Comparison of ENCODE assay signal across 8 cellular contexts in the genomic region with DNA sequence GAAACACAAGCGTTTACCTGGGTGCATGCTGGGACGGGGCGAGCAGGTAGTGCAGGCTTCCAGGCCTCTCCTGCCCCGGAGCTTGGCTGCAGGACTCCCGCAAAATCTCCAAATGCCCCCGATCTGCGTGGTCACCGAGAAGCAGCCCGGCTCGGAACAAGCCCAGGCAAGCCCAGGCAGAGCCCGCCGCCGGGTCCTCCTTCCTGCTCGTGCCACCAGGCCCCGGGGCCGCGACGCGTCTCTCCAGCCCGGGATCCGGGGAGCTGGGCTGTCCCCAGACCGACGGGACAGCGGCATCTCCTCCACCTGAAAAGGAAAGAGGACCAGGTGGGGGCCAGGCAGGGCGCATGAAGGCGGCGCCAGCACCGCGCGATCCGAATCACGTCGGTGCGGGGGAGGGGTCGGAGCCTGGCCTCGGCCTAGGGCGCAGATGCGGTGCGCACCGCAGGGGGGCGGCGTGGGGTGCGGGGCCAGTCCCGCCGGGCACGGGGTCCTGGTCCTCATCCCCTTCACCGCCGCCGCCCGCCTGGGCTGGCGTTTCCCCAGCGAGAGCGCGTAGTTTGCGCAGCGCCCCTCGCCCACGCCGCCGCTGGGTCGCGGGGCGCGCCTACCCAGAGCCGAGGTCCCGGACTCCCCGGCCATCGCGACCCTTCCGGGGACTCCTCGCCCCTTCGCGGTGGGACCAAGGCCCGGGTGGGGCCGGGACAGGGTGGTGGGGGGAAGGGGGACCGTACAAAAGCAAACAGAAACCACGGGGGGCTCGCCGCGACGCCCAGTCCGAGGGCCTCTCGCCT. TPM values are rescaled to one million over a fixed set of nuclear protein-coding genes. Genes with fewer than 3 reads are reported as not detected.
DNase-seq lines count a peak whose midpoint lies in the region; ATAC-seq and TF ChIP-seq lines count a peak whose summit lies in the region.

No MANE protein-coding gene starts in this region.

- ATAC-seq in IMR-90 (ENCODE audit: low read depth), result peak; percentile 64
- ATAC-seq in GM18909 (IDR thresholded peaks at IDR 0.05; ENCODE audit: poor library complexity, unreplicated experiment), result no peak
- no peak for ATAC-seq in GM19023 (IDR thresholded peaks at IDR 0.05; ENCODE audit: unreplicated experiment)

- H2BK120ac ChIP-seq in IMR-90 (ENCODE audit: low read depth, low read length), result peak overlapping the region; percentile 96

- H3K56ac ChIP-seq in IMR-90 (ENCODE audit: extremely low read depth, insufficient read depth, low read length), result peak overlapping the region; percentile 87; the same call in 1 of the 2 replicates

- H3K4me1 ChIP-seq in IMR-90 (ENCODE audit: control insufficient read depth, insufficient read depth, low read length) (peaks cover 23% of the 10 kb centered on the region), smooth muscle cell (ENCODE audit: low read depth) (peaks cover 8% of the 10 kb centered on the region)

- CTCF ChIA-PET in IMR-90 (lab: Yijun Ruan, JAX), result no interaction called here

- peak; percentile 19; the same call in 1 of the 2 replicates for TF ChIP-seq CTCF in IMR-90 (conservative IDR thresholded peaks at IDR 0.05; ENCODE audit: low read depth, low read length)
- TF ChIP-seq CTCF in smooth muscle cell (IDR thresholded peaks at IDR 0.05; ENCODE audit: borderline replicate concordance, insufficient read depth, poor library complexity, severe bottlenecking), result peak; percentile 15

- H3K4me3 ChIP-seq in IMR-90 (ENCODE audit: insufficient read depth, low read depth, low read length), result peak overlapping the region; percentile 87
- H3K4me3 ChIP-seq in smooth muscle cell, result peak overlapping the region; percentile 73

- in situ Hi-C loops in IMR-90 (cut with MboI; ENCODE audit: low sequenced_read_pairs), result no loop called here

- H4K20me1 ChIP-seq in IMR-90 (ENCODE audit: insufficient read depth, low read length) (peaks cover 37% of the 10 kb centered on the region), smooth muscle cell (ENCODE audit: low read depth) (peaks cover 48% of the 10 kb centered on the region)

- TF ChIP-seq RAD21 in IMR-90 (IDR thresholded peaks at IDR 0.05; ENCODE audit: low read length), result no peak

- H3K4ac ChIP-seq in IMR-90 (ENCODE audit: low read depth, low read length), result peak overlapping the region; percentile 86

- intact Hi-C loops in IMR-90 (cut with micrococcal nuclease), result no loop called here

- no peak; the same call in 1 of the 2 replicates for TF ChIP-seq POLR2A in IMR-90 (IDR thresholded peaks at IDR 0.05; ENCODE audit: low read depth, low read length)

- POLR2A ChIA-PET in IMR-90 (lab: Charles Lee; ENCODE audit: unreplicated experiment), result no interaction called here

- H2AK5ac ChIP-seq in IMR-90 (ENCODE audit: low read depth, low read length), result peak overlapping the region; percentile 98

- no peaks in the 10 kb centered on the region for H3K27me3 ChIP-seq in IMR-90 (ENCODE audit: control insufficient read depth, insufficient read depth, low read length)
- H3K27me3 ChIP-seq in smooth muscle cell (ENCODE audit: low read depth), result no peaks in the 10 kb centered on the region

- peak overlapping the region; percentile 92 for H2AK9ac ChIP-seq in IMR-90 (replicated peaks; ENCODE audit: low read depth, low read length, poor library complexity)

- WGBS in IMR-90 (ENCODE audit: extremely low coverage in 2 of 2, insufficient read length in 1 of 2), 2 experiments, result 6% methylated on average over 28 of the region's 83 CpGs; no CpG with 5 or more reads in 1 of the 2 experiments
- WGBS in smooth muscle cell (ENCODE audit: low lambda C conversion rate), result under 1% methylated on average over 47 of the region's 83 CpGs

- H3K18ac ChIP-seq in IMR-90 (ENCODE audit: low read depth, low read length), result peak overlapping the region; percentile 98

- H3K27ac ChIP-seq in IMR-90 (ENCODE audit: insufficient read depth, low read length), result peak overlapping the region; percentile 94
- H3K27ac ChIP-seq in smooth muscle cell (ENCODE audit: low read depth), result peak overlapping the region; percentile 85

- H3K9me3 ChIP-seq in IMR-90 (ENCODE audit: control insufficient read depth, insufficient read depth, low read length) (no peaks in the 10 kb centered on the region), smooth muscle cell (replicated peaks; ENCODE audit: low read depth) (no peaks in the 10 kb centered on the region)

- peak overlapping the region; percentile 90 for H2BK20ac ChIP-seq in IMR-90 (ENCODE audit: low read depth, low read length)

- peak overlapping the region; percentile 95 for H4K91ac ChIP-seq in IMR-90 (ENCODE audit: insufficient read depth, low read depth, low read length)

- peaks cover 45% of the 10 kb centered on the region for H3K79me2 ChIP-seq in smooth muscle cell (ENCODE audit: low read depth)

- H3K14ac ChIP-seq in IMR-90 (replicated peaks; ENCODE audit: low read depth, low read length), result peak overlapping the region; percentile 99

- H3K79me1 ChIP-seq in IMR-90 (ENCODE audit: low read depth in 1 of 2, low read length in 2 of 2), result peaks cover 27 to 78% of the 10 kb centered on the region in 2 experiments

- H3K4me2 ChIP-seq in IMR-90 (ENCODE audit: low read depth, low read length) (peak overlapping the region; percentile 99), smooth muscle cell (peak overlapping the region; percentile 88)

- H3K36me3 ChIP-seq in IMR-90 (ENCODE audit: control insufficient read depth, insufficient read depth, low read length) (peaks cover 26% of the 10 kb centered on the region), smooth muscle cell (ENCODE audit: low read depth) (no peaks in the 10 kb centered on the region)

- no TSS peak for BruUV-seq in IMR-90 (replicated peaks; lab: Mats Ljungman, UMichigan)

- H3K9me1 ChIP-seq in IMR-90 (ENCODE audit: insufficient read depth, low read length), result peaks cover 30% of the 10 kb centered on the region

- peak overlapping the region; percentile 95 for H3K9ac ChIP-seq in IMR-90 (ENCODE audit: low read depth, low read length)
- peak overlapping the region; percentile 94 for H3K9ac ChIP-seq in smooth muscle cell (ENCODE audit: low read depth)

- H2BK5ac ChIP-seq in IMR-90 (ENCODE audit: low read depth, low read length, poor library complexity, severe bottlenecking), result peak overlapping the region; percentile 87

- H2AFZ ChIP-seq in IMR-90 (replicated peaks; ENCODE audit: low read length, poor library complexity), result peak overlapping the region; percentile 93
- H2AFZ ChIP-seq in smooth muscle cell (ENCODE audit: low read depth), result peak overlapping the region; percentile 84

- peak overlapping the region; percentile 97 for H3K23ac ChIP-seq in IMR-90 (ENCODE audit: low read depth, low read length)

- H4K8ac ChIP-seq in IMR-90 (ENCODE audit: low read depth in 2 of 2, low read length in 2 of 2), result peak overlapping the region; percentile 98

- peak overlapping the region; percentile 23; the same call in 2 of the 3 replicates for H2BK15ac ChIP-seq in IMR-90 (ENCODE audit: low read depth, low read length)

- H3F3A ChIP-seq in smooth muscle cell (ENCODE audit: low read depth), result no peaks in the 10 kb centered on the region

- DNase-seq in activated CD8-positive, alpha-beta memory T cell treated with anti-CD3 and anti-CD28 coated beads for 24 hours, result peak; percentile 59
- no peak for DNase-seq in activated CD8-positive, alpha-beta memory T cell treated with anti-CD3 and anti-CD28 coated beads, Interleukin-2, amount 50 U/mL, for 4 hours
- no peak for DNase-seq in IMR-90
- peak; percentile 79 for DNase-seq in astrocyte of the hippocampus (ENCODE audit: low read depth, low spot score)
- peak; percentile 55 for DNase-seq in iPS-NIHi11 (ENCODE audit: low spot score)
- DNase-seq in smooth muscle cell (lab: John Stamatoyannopoulos, UW; ENCODE audit: unreplicated experiment), result peak; percentile 48

- dilution Hi-C loops in IMR-90 (cut with HindIII; ENCODE audit: low sequenced_read_pairs, unreplicated experiment), result no loop called here

- H4K5ac ChIP-seq in IMR-90 (ENCODE audit: low read depth, low read length), result peak overlapping the region; percentile 98

TF ChIP-seq in IMR-90, 13 proteins besides CTCF, POLR2A, EP300 and RAD21:
- TF ChIP-seq FOS (IDR thresholded peaks at IDR 0.05; ENCODE audit: low read depth, low read length) (no peak), RFX5 (IDR thresholded peaks at IDR 0.05; ENCODE audit: low read depth, low read length) (no peak), MAFK (IDR thresholded peaks at IDR 0.05; ENCODE audit: low read depth, low read length) (no peak), CEBPB (IDR thresholded peaks at IDR 0.05; ENCODE audit: low read depth, low read length) (no peak), CHD1 (IDR thresholded peaks at IDR 0.05; ENCODE audit: low read depth, low read length) (no peak), MAZ (IDR thresholded peaks at IDR 0.05; ENCODE audit: borderline replicate concordance, low read depth, low read length) (peak; percentile 59; the same call in 1 of the 2 replicates)
- TF ChIP-seq, protein P1, sequence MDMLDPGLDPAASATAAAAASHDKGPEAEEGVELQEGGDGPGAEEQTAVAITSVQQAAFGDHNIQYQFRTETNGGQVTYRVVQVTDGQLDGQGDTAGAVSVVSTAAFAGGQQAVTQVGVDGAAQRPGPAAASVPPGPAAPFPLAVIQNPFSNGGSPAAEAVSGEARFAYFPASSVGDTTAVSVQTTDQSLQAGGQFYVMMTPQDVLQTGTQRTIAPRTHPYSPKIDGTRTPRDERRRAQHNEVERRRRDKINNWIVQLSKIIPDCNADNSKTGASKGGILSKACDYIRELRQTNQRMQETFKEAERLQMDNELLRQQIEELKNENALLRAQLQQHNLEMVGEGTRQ (IDR thresholded peaks at IDR 0.05; ENCODE audit: low read depth, low read length), result no peak

RNA-seq across cellular contexts. Expression of gene H6PD, which starts 52.4 kb away (rescaled TPM):
- total RNA-seq in IMR-90 (2012; rRNA removed), result 8.3 and 9.3 TPM in 2 replicates
- 22.1 and 22.7 TPM in 2 replicates for polyA plus RNA-seq in IMR-90 (2012; rRNA removed)
- polyA plus RNA-seq in IMR-90 (2012; cell fraction: cytosol; rRNA removed), result 11.9 and 21.1 TPM in 2 replicates
- polyA plus RNA-seq in IMR-90 (2012; cell fraction: nucleus; rRNA removed; ENCODE audit: low replicate concordance), result 23.3 and 30.1 TPM in 2 replicates
- total RNA-seq in smooth muscle cell, result 15.1 and 17.3 TPM in 2 replicates
- polyA plus RNA-seq in smooth muscle cell, result 13.6 and 15.3 TPM in 2 replicates

RNA-seq across cellular contexts. Expression of gene GPR157, which starts 53.3 kb away (rescaled TPM):
- total RNA-seq in IMR-90 (2012; rRNA removed), result 2.2 and 2.7 TPM in 2 replicates
- 1.7 and 1.8 TPM in 2 replicates for polyA plus RNA-seq in IMR-90 (2012; rRNA removed)
- polyA plus RNA-seq in IMR-90 (2012; cell fraction: cytosol; rRNA removed), result 1.4 TPM in 2 replicates
- 2.8 and 3.5 TPM in 2 replicates for polyA plus RNA-seq in IMR-90 (2012; cell fraction: nucleus; rRNA removed; ENCODE audit: low replicate concordance)
- total RNA-seq in smooth muscle cell, result 2.8 and 4.4 TPM in 2 replicates
- polyA plus RNA-seq in smooth muscle cell, result 1.6 and 2.7 TPM in 2 replicates

Comparison
In these comparisons a context has a peak if more than half of its experiments do, and no peak if none do; other contexts are left out.
1. DNase-seq: peak in activated CD8-positive, alpha-beta memory T cell treated with anti-CD3 and anti-CD28 coated beads for 24 hours (single experiment), astrocyte of the hippocampus (single experiment), iPS-NIHi11 (single experiment) and smooth muscle cell (single experiment); none in activated CD8-positive, alpha-beta memory T cell treated with anti-CD3 and anti-CD28 coated beads, Interleukin-2, amount 50 U/mL, for 4 hours (single experiment) and IMR-90 (single experiment).